In the genomic region with DNA sequence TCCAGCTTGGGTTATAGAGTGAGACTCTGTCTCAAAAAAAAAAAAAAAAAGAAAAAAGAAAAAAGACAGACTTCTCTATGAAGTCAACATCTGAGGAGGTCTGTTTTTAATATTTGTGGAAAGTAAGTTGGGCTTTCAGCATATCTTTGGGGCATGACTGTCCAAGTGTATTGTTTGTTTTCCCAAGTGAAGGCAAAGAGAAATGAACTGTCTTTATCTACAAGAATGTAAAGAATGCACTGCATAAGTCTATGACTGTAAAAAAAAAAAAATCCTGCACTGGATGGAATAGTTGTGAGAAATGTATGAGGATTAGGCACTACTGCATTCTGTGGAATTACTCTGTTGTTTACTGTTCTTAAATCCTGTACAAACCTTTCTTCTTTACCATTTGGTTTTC, we compare ENCODE assay signal across 14 cellular contexts. TPM values are rescaled to one million over a fixed set of nuclear protein-coding genes. Genes with fewer than 3 reads are reported as not detected.
DNase-seq lines count a peak whose midpoint lies in the region; ATAC-seq, FAIRE-seq and TF ChIP-seq lines count a peak whose summit lies in the region.
"Had no signal": no experiment of that assay in that cellular context is flagged by ENCODE, and none has a peak within 500 bp of the region (broad histone marks: within the 10 kb centered on the region; RNA-seq: fewer than 3 reads in every experiment).

No MANE protein-coding gene starts in this region.

- H3K79me2 ChIP-seq in HepG2 (ENCODE audit: insufficient read depth, low read length) (no peaks in the 10 kb centered on the region), mesendoderm (ENCODE audit: control insufficient read depth, insufficient read depth, low read length) (no peaks in the 10 kb centered on the region)

- H3K79me1 ChIP-seq in IMR-90 (ENCODE audit: low read depth in 1 of 2, low read length in 2 of 2): no peaks in the 10 kb centered on the region
- no peaks in the 10 kb centered on the region for H3K79me1 ChIP-seq in mesendoderm (ENCODE audit: low read length)

- TF ChIP-seq CTCF in AG04449 (IDR thresholded peaks at IDR 0.05; ENCODE audit: insufficient read depth, low read length, missing control alignments): no peak
- no peak for TF ChIP-seq CTCF in IMR-90 (conservative IDR thresholded peaks at IDR 0.05; ENCODE audit: low read depth, low read length)
- no peak for TF ChIP-seq CTCF in choroid plexus epithelial cell (conservative IDR thresholded peaks at IDR 0.05; ENCODE audit: low read depth, low read length)
- no peak for TF ChIP-seq CTCF in HepG2 (CRISPR knock-in tag; IDR thresholded peaks at IDR 0.05)

- H3K23ac ChIP-seq in IMR-90 (ENCODE audit: low read depth, low read length) (no peak overlapping the region; the same call in 1 of the 2 replicates), mesendoderm (ENCODE audit: low read length) (no peak overlapping the region)

- H3K18ac ChIP-seq in IMR-90 (ENCODE audit: low read depth, low read length): peak overlapping the region; percentile 77; the same call in 1 of the 2 replicates
- H3K18ac ChIP-seq in mesendoderm (ENCODE audit: low read length): no peak overlapping the region

- H3K9me3 ChIP-seq in IMR-90 (ENCODE audit: control insufficient read depth, insufficient read depth, low read length): no peaks in the 10 kb centered on the region
- no peaks in the 10 kb centered on the region for H3K9me3 ChIP-seq in HepG2 (ENCODE audit: low read length)
- H3K9me3 ChIP-seq: colonic mucosa had no signal

- POLR2A ChIA-PET in AG04449 (lab: Yijun Ruan, JAX): interaction anchor here (0.6 to 1.3 kb wide), 3 partner anchors 30 to 528 kb away, joined by 3 read pairs; a partner anchor contains a TSS
- POLR2A ChIA-PET in IMR-90 (lab: Charles Lee; ENCODE audit: unreplicated experiment): interaction anchor here (0.6 kb wide), 2 partner anchors 29 to 50 kb away, joined by 4 to 11 read pairs; no protein-coding TSS in a partner anchor
- POLR2A ChIA-PET in HepG2 (lab: Yijun Ruan, JAX): interaction anchor here (1.1 to 1.2 kb wide), 2 partner anchors 48 to 87 kb away, joined by 5 to 7 read pairs; a partner anchor contains a TSS

- DNase-seq in AG04449 (ENCODE audit: low read depth, low spot score) (peak; percentile 94), IMR-90 (peak; percentile 96), choroid plexus epithelial cell (ENCODE audit: low read depth) (peak; percentile 93), HepG2 (ENCODE audit: low spot score) (peak; percentile 72), NOMO-1 (lab: John Stamatoyannopoulos, UW; ENCODE audit: unreplicated experiment in 2 of 2) (no peak), mesendoderm (no peak), NCI-H82 (lab: John Stamatoyannopoulos, UW) (no peak), iPS-NIHi7 (ENCODE audit: extremely low spot score) (no peak)
- DNase-seq: colonic mucosa, natural killer cell had no signal

- H4K5ac ChIP-seq in IMR-90 (ENCODE audit: low read depth, low read length) (no peak overlapping the region), mesendoderm (ENCODE audit: low read length) (no peak overlapping the region)

- H3K4me2 ChIP-seq in IMR-90 (ENCODE audit: low read depth, low read length) (peak overlapping the region; percentile 52; the same call in 1 of the 2 replicates), HepG2 (ENCODE audit: low read depth, low read length) (no peak overlapping the region), mesendoderm (ENCODE audit: low read length) (no peak overlapping the region)
- H3K4me2 ChIP-seq: BLaER1 had no signal

- dilution Hi-C loops in IMR-90 (cut with HindIII; ENCODE audit: low sequenced_read_pairs, unreplicated experiment): no loop called here

- peak overlapping the region; percentile 99 for H2BK20ac ChIP-seq in IMR-90 (ENCODE audit: low read depth, low read length)

- H2BK120ac ChIP-seq in IMR-90 (ENCODE audit: low read depth, low read length) (peak overlapping the region; percentile 99), mesendoderm (ENCODE audit: low read depth, low read length) (no peak overlapping the region)

- in situ Hi-C loops in IMR-90 (cut with MboI; ENCODE audit: low sequenced_read_pairs) (no loop called here), HepG2 (cut with HindIII; ENCODE audit: extremely low pct_ligation_motif_present, low pct_unique_long_range_greater_than_20kb) (no loop called here)

- ATAC-seq in IMR-90 (ENCODE audit: low read depth) (peak; percentile 95), HepG2 (peak; percentile 85)
- ATAC-seq: activated CD4-positive, CD25-positive, alpha-beta regulatory T cell treated with anti-CD3 and anti-CD28 coated beads, Interleukin-2, amount 50 U/mL, for 24 hours; natural killer cell; Right ventricle myocardium inferior; stimulated activated memory B cell treated with anti-CD40 and anti-IgM and Interleukin-4, amounts not matched to agents 10 μg/mL and 1 μg/mL and 100 μg/mL, for 72 hours had no signal

- CTCF ChIA-PET in AG04449 (lab: Yijun Ruan, JAX): interaction anchor here (1.2 to 3.0 kb wide), 4 partner anchors 11 to 87 kb away, joined by 5 to 40 read pairs (median 8); no protein-coding TSS in a partner anchor
- CTCF ChIA-PET in IMR-90 (lab: Yijun Ruan, JAX): interaction anchor here (0.6 kb wide), 2 partner anchors 185 to 999 kb away, joined by 3 to 4 read pairs; no protein-coding TSS in a partner anchor
- CTCF ChIA-PET in HepG2 (lab: Yijun Ruan, JAX; ENCODE audit: low intra/inter-chr PET ratio, low total read pairs): no interaction called here

- peak overlapping the region; percentile 23 to 92; a peak in 3 of 4 replicates for H4K8ac ChIP-seq in IMR-90 (ENCODE audit: low read depth in 2 of 2, low read length in 2 of 2)
- H4K8ac ChIP-seq in mesendoderm (ENCODE audit: low read depth, low read length): no peak overlapping the region

- H3K56ac ChIP-seq in IMR-90 (ENCODE audit: extremely low read depth, insufficient read depth, low read length) (no peak overlapping the region; the same call in 1 of the 2 replicates), mesendoderm (ENCODE audit: low read length) (no peak overlapping the region)

- H2BK15ac ChIP-seq in IMR-90 (ENCODE audit: low read depth, low read length) (no peak overlapping the region), mesendoderm (replicated peaks; ENCODE audit: low read depth) (no peak overlapping the region)

- H3K4ac ChIP-seq in IMR-90 (ENCODE audit: low read depth, low read length) (peak overlapping the region; percentile 80; the same call in 1 of the 2 replicates), mesendoderm (ENCODE audit: low read depth, low read length) (no peak overlapping the region)

- 0 out of 2 replicates have a peak, but pooled peaks cover 2% of the 10 kb centered on the region for H3K9me1 ChIP-seq in IMR-90 (ENCODE audit: insufficient read depth, low read length)

- H2BK5ac ChIP-seq in IMR-90 (ENCODE audit: low read depth, low read length, poor library complexity, severe bottlenecking) (peak overlapping the region; percentile 99), mesendoderm (ENCODE audit: low read length) (no peak overlapping the region)

- H3K27me3 ChIP-seq in IMR-90 (ENCODE audit: control insufficient read depth, insufficient read depth, low read length) (no peaks in the 10 kb centered on the region), HepG2 (ENCODE audit: control insufficient read depth in 1 of 2, insufficient read depth in 2 of 2, low read length in 2 of 2) (no peaks in the 10 kb centered on the region), mesendoderm (ENCODE audit: insufficient read depth, low read length, poor library complexity) (no peaks in the 10 kb centered on the region)
- H3K27me3 ChIP-seq: BLaER1, colonic mucosa had no signal

- H2AK9ac ChIP-seq in IMR-90 (replicated peaks; ENCODE audit: low read depth, low read length, poor library complexity): no peak overlapping the region

- FAIRE-seq in HepG2 (lab: Jason Lieb, UNC): no peak

- H4K20me1 ChIP-seq in IMR-90 (ENCODE audit: insufficient read depth, low read length): no peaks in the 10 kb centered on the region
- H4K20me1 ChIP-seq in HepG2 (ENCODE audit: insufficient read depth, low read length): no peaks in the 10 kb centered on the region
- H4K20me1 ChIP-seq: BLaER1 had no signal

- no peak for TF ChIP-seq RAD21 in IMR-90 (IDR thresholded peaks at IDR 0.05; ENCODE audit: low read length)
- no peak for TF ChIP-seq RAD21 in HepG2 (CRISPR knock-in tag; IDR thresholded peaks at IDR 0.05)

- TF ChIP-seq POLR2A in IMR-90 (IDR thresholded peaks at IDR 0.05; ENCODE audit: low read depth, low read length): no peak
- no peak for TF ChIP-seq POLR2A in HepG2 (IDR thresholded peaks at IDR 0.05; ENCODE audit: insufficient read depth in 1 of 2, low read depth in 2 of 2, low read length in 2 of 2)

- no peaks in the 10 kb centered on the region for H3K36me3 ChIP-seq in IMR-90 (ENCODE audit: control insufficient read depth, insufficient read depth, low read length)
- no peaks in the 10 kb centered on the region for H3K36me3 ChIP-seq in HepG2 (replicated peaks in 1 of 2; ENCODE audit: control insufficient read depth in 1 of 2, insufficient read depth in 2 of 2, low read length in 2 of 2)
- no peaks in the 10 kb centered on the region for H3K36me3 ChIP-seq in mesendoderm (ENCODE audit: control insufficient read depth, insufficient read depth, low read length)
- H3K36me3 ChIP-seq: BLaER1, colonic mucosa had no signal

- H2AK5ac ChIP-seq in IMR-90 (ENCODE audit: low read depth, low read length): no peak overlapping the region
- H2AK5ac ChIP-seq in mesendoderm (ENCODE audit: low read length): no peak overlapping the region

- intact Hi-C loops in IMR-90 (cut with micrococcal nuclease): no loop called here
- intact Hi-C loops in HepG2 (cut with micrococcal nuclease; ENCODE audit: unreplicated experiment): no loop called here

- no TSS peak for BruUV-seq in IMR-90 (replicated peaks; lab: Mats Ljungman, UMichigan)
- no TSS peak for BruUV-seq in HepG2 (replicated peaks; lab: Mats Ljungman, UMichigan)

- H2AFZ ChIP-seq in IMR-90 (replicated peaks; ENCODE audit: low read length, poor library complexity) (no peak overlapping the region), HepG2 (ENCODE audit: low read length) (no peak overlapping the region)

- H3K14ac ChIP-seq in IMR-90 (replicated peaks; ENCODE audit: low read depth, low read length): no peak overlapping the region

- H3K9ac ChIP-seq in IMR-90 (ENCODE audit: low read depth, low read length): no peak overlapping the region
- no peak overlapping the region for H3K9ac ChIP-seq in HepG2 (ENCODE audit: insufficient read depth, low read depth, low read length)
- H3K9ac ChIP-seq in mesendoderm (ENCODE audit: low read length): no peak overlapping the region
- H3K9ac ChIP-seq: BLaER1 had no signal

- TF ChIP-seq EP300 in HepG2 (IDR thresholded peaks at IDR 0.05; ENCODE audit: low read depth in 2 of 2, low read length in 2 of 2): no peak
- no peak for TF ChIP-seq EP300 in HepG2 (CRISPR knock-in tag; IDR thresholded peaks at IDR 0.05; ENCODE audit: borderline replicate concordance)

- H3K4me1 ChIP-seq in IMR-90 (ENCODE audit: control insufficient read depth, insufficient read depth, low read length) (peaks cover 9% of the 10 kb centered on the region), HepG2 (ENCODE audit: insufficient read depth, low read length) (peaks cover 25% of the 10 kb centered on the region), mesendoderm (ENCODE audit: control insufficient read depth, low read depth, low read length) (peaks cover 11% of the 10 kb centered on the region)
- H3K4me1 ChIP-seq: BLaER1, colonic mucosa had no signal

- H4K91ac ChIP-seq in IMR-90 (ENCODE audit: insufficient read depth, low read depth, low read length): peak overlapping the region; percentile 98; the same call in 1 of the 2 replicates

- H3K27ac ChIP-seq in IMR-90 (ENCODE audit: insufficient read depth, low read length): peak overlapping the region; percentile 98
- H3K27ac ChIP-seq in HepG2 (ENCODE audit: extremely low read length, insufficient read depth, low read length): no peak overlapping the region
- no peak overlapping the region for H3K27ac ChIP-seq in mesendoderm (ENCODE audit: low read depth, low read length)
- H3K27ac ChIP-seq: BLaER1, colonic mucosa had no signal

- no peak overlapping the region for H3K4me3 ChIP-seq in AG04449 (ENCODE audit: low read depth, low read length)
- no peak overlapping the region for H3K4me3 ChIP-seq in IMR-90 (ENCODE audit: insufficient read depth, low read depth, low read length)
- H3K4me3 ChIP-seq in choroid plexus epithelial cell (ENCODE audit: low read depth, low read length): no peak overlapping the region
- H3K4me3 ChIP-seq in HepG2 (replicated peaks in 1 of 3; ENCODE audit: insufficient read depth in 1 of 3, low read depth in 2 of 3, low read length in 3 of 3): no peak overlapping the region
- no peak overlapping the region for H3K4me3 ChIP-seq in mesendoderm (ENCODE audit: low read length)
- H3K4me3 ChIP-seq: BLaER1, colonic mucosa had no signal

RNA-seq across cellular contexts. Expression of a gene that starts 45.6 kb away (rescaled TPM):
- total RNA-seq in IMR-90 (2012; rRNA removed): not detected in 2 replicates
- 0.10 TPM in 1 of 2 replicates, not detected in the other for polyA plus RNA-seq in IMR-90 (2012; rRNA removed)
- polyA plus RNA-seq in IMR-90 (2012; cell fraction: cytosol; rRNA removed): not detected in 2 replicates
- polyA plus RNA-seq in IMR-90 (2012; cell fraction: nucleus; rRNA removed; ENCODE audit: low replicate concordance): 0.11 TPM in 1 of 2 replicates, not detected in the other
- not detected in 2 replicates for total RNA-seq in HepG2 (2016; rRNA removed; fragmentation: Illumina TruSeq; extraction: Trizol)
- not detected in 2 replicates for total RNA-seq in HepG2 (2016; cell fraction: cytosol; rRNA removed; fragmentation: Illumina TruSeq; extraction: Trizol; ENCODE audit: low read depth)
- total RNA-seq in HepG2 (2016; cell fraction: insoluble cytoplasmic fraction; rRNA removed; fragmentation: Illumina TruSeq; extraction: Trizol): not detected in 2 replicates
- total RNA-seq in HepG2 (2016; cell fraction: membrane; rRNA removed; fragmentation: Illumina TruSeq; extraction: Trizol): not detected in 2 replicates
- not detected in 2 replicates for total RNA-seq in HepG2 (2016; cell fraction: nucleus; rRNA removed; fragmentation: Illumina TruSeq; extraction: Trizol)
- not detected in 2 replicates for polyA plus RNA-seq in HepG2 (2011; rRNA removed)
- 0.04 TPM in 1 of 2 replicates, not detected in the other for polyA plus RNA-seq in HepG2 (2011; cell fraction: cytosol; rRNA removed)
- not detected in 2 replicates for polyA plus RNA-seq in HepG2 (2011; cell fraction: nucleus; rRNA removed)
- not detected in 2 replicates for polyA plus RNA-seq in HepG2 (2012)
- not detected in 2 replicates for polyA plus RNA-seq in HepG2 (2016; cell fraction: cytosol; fragmentation: Illumina TruSeq; extraction: Trizol; ENCODE audit: low read depth)
- polyA plus RNA-seq in HepG2 (2016; cell fraction: insoluble cytoplasmic fraction; fragmentation: Illumina TruSeq; extraction: Trizol; ENCODE audit: low read depth): not detected in 2 replicates
- polyA plus RNA-seq in HepG2 (2016; cell fraction: membrane; fragmentation: Illumina TruSeq; extraction: Trizol; ENCODE audit: low read depth): not detected in 2 replicates
- polyA plus RNA-seq in HepG2 (2016; cell fraction: nucleus; fragmentation: Illumina TruSeq; extraction: Trizol; ENCODE audit: insufficient read depth, low read depth): not detected in 2 replicates
- not detected in 2 replicates for polyA minus RNA-seq in HepG2 (2011; rRNA and poly(A)+ RNA removed; ENCODE audit: low replicate concordance)
- polyA minus RNA-seq in HepG2 (2011; cell fraction: cytosol; rRNA and poly(A)+ RNA removed): not detected in 2 replicates
- polyA minus RNA-seq in HepG2 (2011; cell fraction: nucleus; rRNA and poly(A)+ RNA removed): not detected in 2 replicates
- polyA plus RNA-seq in mesendoderm (2013, experiment 1 of 2): 0.44 TPM
- 0.38 TPM for polyA plus RNA-seq in mesendoderm (2013, experiment 2 of 2)
- total RNA-seq: natural killer cell, Right ventricle myocardium inferior had no signal

RNA-seq across cellular contexts. Expression of a gene that starts 47.9 kb away (rescaled TPM):
- 194 and 206 TPM in 2 replicates for total RNA-seq in IMR-90 (2012; rRNA removed)
- 117 and 130 TPM in 2 replicates for polyA plus RNA-seq in IMR-90 (2012; rRNA removed)
- polyA plus RNA-seq in IMR-90 (2012; cell fraction: cytosol; rRNA removed): 71.2 and 131 TPM in 2 replicates
- 33.9 and 115 TPM in 2 replicates for polyA plus RNA-seq in IMR-90 (2012; cell fraction: nucleus; rRNA removed; ENCODE audit: low replicate concordance)
- total RNA-seq in HepG2 (2016; rRNA removed; fragmentation: Illumina TruSeq; extraction: Trizol): 250 and 448 TPM in 2 replicates
- 49.9 and 51.0 TPM in 2 replicates for total RNA-seq in HepG2 (2016; cell fraction: cytosol; rRNA removed; fragmentation: Illumina TruSeq; extraction: Trizol; ENCODE audit: low read depth)
- total RNA-seq in HepG2 (2016; cell fraction: insoluble cytoplasmic fraction; rRNA removed; fragmentation: Illumina TruSeq; extraction: Trizol): 228 and 439 TPM in 2 replicates
- 153 and 157 TPM in 2 replicates for total RNA-seq in HepG2 (2016; cell fraction: membrane; rRNA removed; fragmentation: Illumina TruSeq; extraction: Trizol)
- 410 and 468 TPM in 2 replicates for total RNA-seq in HepG2 (2016; cell fraction: nucleus; rRNA removed; fragmentation: Illumina TruSeq; extraction: Trizol)
- 374 and 484 TPM in 2 replicates for polyA plus RNA-seq in HepG2 (2011; rRNA removed)
- polyA plus RNA-seq in HepG2 (2011; cell fraction: cytosol; rRNA removed): 348 and 453 TPM in 2 replicates
- 376 and 486 TPM in 2 replicates for polyA plus RNA-seq in HepG2 (2011; cell fraction: nucleus; rRNA removed)
- 453 and 672 TPM in 2 replicates for polyA plus RNA-seq in HepG2 (2012)
- polyA plus RNA-seq in HepG2 (2016; cell fraction: cytosol; fragmentation: Illumina TruSeq; extraction: Trizol; ENCODE audit: low read depth): 36.9 and 39.3 TPM in 2 replicates
- 202 and 215 TPM in 2 replicates for polyA plus RNA-seq in HepG2 (2016; cell fraction: insoluble cytoplasmic fraction; fragmentation: Illumina TruSeq; extraction: Trizol; ENCODE audit: low read depth)
- 86.7 and 89.8 TPM in 2 replicates for polyA plus RNA-seq in HepG2 (2016; cell fraction: membrane; fragmentation: Illumina TruSeq; extraction: Trizol; ENCODE audit: low read depth)
- 516 and 527 TPM in 2 replicates for polyA plus RNA-seq in HepG2 (2016; cell fraction: nucleus; fragmentation: Illumina TruSeq; extraction: Trizol; ENCODE audit: insufficient read depth, low read depth)
- 777 and 2,246 TPM in 2 replicates for polyA minus RNA-seq in HepG2 (2011; rRNA and poly(A)+ RNA removed; ENCODE audit: low replicate concordance)
- 316 and 502 TPM in 2 replicates for polyA minus RNA-seq in HepG2 (2011; cell fraction: cytosol; rRNA and poly(A)+ RNA removed)
- 197 and 218 TPM in 2 replicates for polyA minus RNA-seq in HepG2 (2011; cell fraction: nucleus; rRNA and poly(A)+ RNA removed)
- 466 TPM for polyA plus RNA-seq in mesendoderm (2013, experiment 1 of 2)
- polyA plus RNA-seq in mesendoderm (2013, experiment 2 of 2): 464 TPM

Comparison
In these comparisons a context has a peak if more than half of its experiments do, and no peak if none do; other contexts are left out.
1. DNase-seq: peak in AG04449 (single experiment), IMR-90 (single experiment), choroid plexus epithelial cell (single experiment) and HepG2 (single experiment); none in NOMO-1 (0 of 2), mesendoderm (single experiment), NCI-H82 (single experiment) and iPS-NIHi7 (single experiment).